ENCODE assay signal across 8 cellular contexts in the genomic region with DNA sequence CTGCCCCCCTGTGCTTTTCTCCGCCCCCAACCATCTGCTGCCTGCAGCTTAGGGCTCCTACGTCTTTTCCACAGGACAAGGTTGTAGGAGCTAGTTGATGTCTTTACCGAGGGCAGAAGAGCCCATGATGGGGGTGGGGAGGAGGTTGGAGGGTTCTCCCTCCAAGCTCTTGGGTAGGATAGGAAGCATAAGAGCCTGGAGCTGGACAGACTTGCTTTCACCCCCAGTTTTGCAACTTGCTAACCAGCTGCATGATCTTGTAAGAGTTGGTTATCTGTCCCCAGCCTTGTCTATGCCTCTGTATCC. TPM values are rescaled to one million over a fixed set of nuclear protein-coding genes. Genes with fewer than 3 reads are reported as not detected.
DNase-seq lines count a peak whose midpoint lies in the region; ATAC-seq, FAIRE-seq and TF ChIP-seq lines count a peak whose summit lies in the region.

No MANE protein-coding gene starts in this region.

- H3K27ac ChIP-seq in Peyer's patch (peak overlapping the region; percentile 74 to 89 (median 82)), esophagus muscularis mucosa (replicated peaks in 1 of 4) (peak overlapping the region; percentile 82 to 88 (median 86))

- H3K9me3 ChIP-seq in Peyer's patch (no peaks in the 10 kb centered on the region), esophagus muscularis mucosa (no peaks in the 10 kb centered on the region)

- peaks cover 47% of the 10 kb centered on the region for H3K36me3 ChIP-seq in GM06990 (ENCODE audit: control insufficient read depth, insufficient read depth, low read length)
- peaks cover 0 to 71% (median 4%) of the 10 kb centered on the region in 3 donors for H3K36me3 ChIP-seq in Peyer's patch
- H3K36me3 ChIP-seq in esophagus muscularis mucosa = peaks cover 53 to 75% (median 71%) of the 10 kb centered on the region in 4 donors

- no peak for ATAC-seq in HG02981 (IDR thresholded peaks at IDR 0.05; ENCODE audit: unreplicated experiment)
- ATAC-seq in HG02970 (IDR thresholded peaks at IDR 0.05; ENCODE audit: low FRiP score, unreplicated experiment) = no peak
- ATAC-seq in esophagus mucosa = no peak

- TF ChIP-seq EP300 in esophagus muscularis mucosa (IDR thresholded peaks at IDR 0.05) = no peak

- DNase-seq in GM06990 (ENCODE audit: extremely low read depth, insufficient read length) (no peak), Peyer's patch (no peak), esophagus muscularis mucosa (ENCODE audit: extremely low spot score) (no peak), posterior vena cava (ENCODE audit: low spot score) (peak; percentile 35), D721Med (ENCODE audit: insufficient read length, low spot score) (no peak)

- TF ChIP-seq CTCF in GM06990 (IDR thresholded peaks at IDR 0.05; ENCODE audit: insufficient read depth, low read length, poor library complexity, severe bottlenecking) (no peak), Peyer's patch (IDR thresholded peaks at IDR 0.05) (no peak), esophagus muscularis mucosa (IDR thresholded peaks at IDR 0.05) (no peak), D721Med (IDR thresholded peaks at IDR 0.05; ENCODE audit: insufficient read depth, missing control alignments) (no peak)

- intact Hi-C loops in esophagus muscularis mucosa (cut with DNase I) = loop anchor here (1.0 to 5.0 kb wide), 5 partner anchors 32 to 110 kb away; a partner anchor contains a TSS
- intact Hi-C loops in posterior vena cava (cut with DNase I) = loop anchor here in 1 of 2 donors (10.0 kb wide), 2 partner anchors 52 to 128 kb away; a partner anchor contains a TSS

- TF ChIP-seq POLR2A in Peyer's patch (IDR thresholded peaks at IDR 0.05) = no peak
- TF ChIP-seq POLR2A in esophagus muscularis mucosa (IDR thresholded peaks at IDR 0.05; ENCODE audit: low read depth) = no peak

- FAIRE-seq in D721Med (lab: Jason Lieb, UNC) = no peak

- H3K4me3 ChIP-seq in GM06990 (replicated peaks; ENCODE audit: low read depth, low read length) = peak overlapping the region; percentile 99
- peak overlapping the region; percentile 64 to 88 (median 81) for H3K4me3 ChIP-seq in Peyer's patch
- peak overlapping the region; percentile 77 to 90 (median 84) for H3K4me3 ChIP-seq in esophagus muscularis mucosa

- H3K4me1 ChIP-seq in Peyer's patch (peaks cover 0 to 21% (median 14%) of the 10 kb centered on the region in 4 donors), esophagus muscularis mucosa (peaks cover 32 to 38% (median 36%) of the 10 kb centered on the region in 4 donors)

- no peaks in the 10 kb centered on the region for H3K27me3 ChIP-seq in GM06990 (replicated peaks; ENCODE audit: control insufficient read depth, insufficient read depth, low read length)
- H3K27me3 ChIP-seq in Peyer's patch = no peaks in the 10 kb centered on the region
- H3K27me3 ChIP-seq in esophagus muscularis mucosa = no peaks in the 10 kb centered on the region

- 0% methylated on average over 3 of the region's 3 CpGs for WGBS in esophagus muscularis mucosa

RNA-seq across cellular contexts. Expression of a gene that starts 0.9 kb away (rescaled TPM):
- total RNA-seq in Peyer's patch = 100 to 1,000 TPM in 3 of 4 donors, 10 to 100 TPM in 1; 94.7 to 136 (median 125) TPM
- total RNA-seq in esophagus muscularis mucosa = 10 to 100 TPM; 34.8 to 43.2 (median 36.9) TPM
- 10 to 100 TPM; 38.9 to 48.8 TPM for total RNA-seq in posterior vena cava
- total RNA-seq in esophagus mucosa = 45.3 TPM

RNA-seq across cellular contexts. Expression of a gene that starts 12.2 kb away (rescaled TPM):
- 100 to 1,000 TPM; 150 to 200 (median 195) TPM for total RNA-seq in Peyer's patch
- total RNA-seq in esophagus muscularis mucosa = 100 to 1,000 TPM; 258 to 397 (median 298) TPM
- 100 to 1,000 TPM; 324 to 365 TPM for total RNA-seq in posterior vena cava
- 235 TPM for total RNA-seq in esophagus mucosa

RNA-seq across cellular contexts. Expression of a gene that starts 31.7 kb away (rescaled TPM):
- total RNA-seq in Peyer's patch (10 to 100 TPM; 65.3 to 90.6 (median 76.7) TPM), esophagus muscularis mucosa (100 to 1,000 TPM in 2 of 4 donors, 10 to 100 TPM in 2; 64.0 to 119 (median 86.3) TPM), posterior vena cava (10 to 100 TPM; 67.3 to 70.7 TPM), esophagus mucosa (29.2 TPM)

RNA-seq across cellular contexts. Expression of a gene that starts 42.5 kb away (rescaled TPM):
- total RNA-seq in Peyer's patch = 1 to 10 TPM in 3 of 4 donors, under 1 TPM in 1; 0.83 to 9.1 (median 6.9) TPM
- under 1 TPM in 3 of 4 donors, not detected in 1; 0.17 to 0.33 (median 0.32) TPM for total RNA-seq in esophagus muscularis mucosa
- under 1 TPM in 1 of 2 donors, not detected in 1; 0.38 TPM for total RNA-seq in posterior vena cava
- total RNA-seq in esophagus mucosa = not detected

RNA-seq across cellular contexts. Expression of a gene that starts 51.7 kb away (rescaled TPM):
- total RNA-seq in Peyer's patch = 10 to 100 TPM; 24.7 to 67.7 (median 41.6) TPM
- 10 to 100 TPM; 29.3 to 39.5 (median 33.8) TPM for total RNA-seq in esophagus muscularis mucosa
- total RNA-seq in posterior vena cava = 10 to 100 TPM; 23.3 to 26.4 TPM
- total RNA-seq in esophagus mucosa = 21.8 TPM
